ENCODE assay signal across 1 cellular context in the genomic region with DNA sequence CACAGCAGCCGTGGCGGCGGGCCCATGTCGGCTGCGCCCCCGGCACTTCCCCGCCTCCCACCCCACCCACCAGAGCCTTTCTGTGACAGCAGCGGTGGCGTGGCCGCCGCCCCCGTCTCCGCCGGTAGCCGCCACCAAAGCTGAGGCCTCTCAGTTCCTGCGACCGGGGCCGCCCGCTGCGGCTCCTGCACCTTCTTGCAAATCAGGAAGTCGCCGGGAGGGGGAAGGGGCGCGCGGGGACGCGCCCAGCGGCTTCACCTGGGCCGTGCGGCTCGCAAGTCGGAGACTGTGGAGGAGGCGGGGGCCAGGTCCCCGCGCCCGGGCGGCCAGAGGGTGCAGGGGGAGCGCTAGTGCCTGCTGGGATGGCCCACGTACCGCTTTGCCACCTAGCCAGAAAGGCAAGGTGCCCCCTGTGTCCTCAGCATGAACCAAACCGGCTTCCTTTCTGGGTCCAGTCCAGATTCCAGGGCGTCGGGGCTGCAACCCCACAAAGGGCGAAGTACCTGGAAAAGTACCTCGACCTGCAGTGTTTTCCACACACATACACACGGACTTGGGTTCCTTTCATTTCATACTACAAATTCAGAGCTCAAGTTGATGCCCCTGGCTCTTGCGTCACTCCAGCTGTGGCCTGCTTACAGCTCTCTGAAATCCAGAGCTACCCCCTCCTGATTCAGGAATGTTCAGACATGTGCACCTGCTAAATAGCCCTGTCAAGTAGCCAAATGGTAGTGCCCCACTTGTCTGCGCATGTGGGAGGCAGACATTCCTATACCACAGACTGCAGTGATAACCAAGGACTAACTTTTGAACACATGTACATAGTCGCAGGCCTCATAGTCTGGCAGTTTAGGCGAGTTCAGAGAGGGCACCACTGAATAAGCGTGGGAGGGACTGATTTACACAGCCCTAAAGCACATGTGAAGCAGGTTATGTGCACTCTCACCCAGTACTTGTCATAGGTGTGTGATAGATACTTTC.
TF ChIP-seq lines count a peak whose summit lies in the region.

A gene with protein sequence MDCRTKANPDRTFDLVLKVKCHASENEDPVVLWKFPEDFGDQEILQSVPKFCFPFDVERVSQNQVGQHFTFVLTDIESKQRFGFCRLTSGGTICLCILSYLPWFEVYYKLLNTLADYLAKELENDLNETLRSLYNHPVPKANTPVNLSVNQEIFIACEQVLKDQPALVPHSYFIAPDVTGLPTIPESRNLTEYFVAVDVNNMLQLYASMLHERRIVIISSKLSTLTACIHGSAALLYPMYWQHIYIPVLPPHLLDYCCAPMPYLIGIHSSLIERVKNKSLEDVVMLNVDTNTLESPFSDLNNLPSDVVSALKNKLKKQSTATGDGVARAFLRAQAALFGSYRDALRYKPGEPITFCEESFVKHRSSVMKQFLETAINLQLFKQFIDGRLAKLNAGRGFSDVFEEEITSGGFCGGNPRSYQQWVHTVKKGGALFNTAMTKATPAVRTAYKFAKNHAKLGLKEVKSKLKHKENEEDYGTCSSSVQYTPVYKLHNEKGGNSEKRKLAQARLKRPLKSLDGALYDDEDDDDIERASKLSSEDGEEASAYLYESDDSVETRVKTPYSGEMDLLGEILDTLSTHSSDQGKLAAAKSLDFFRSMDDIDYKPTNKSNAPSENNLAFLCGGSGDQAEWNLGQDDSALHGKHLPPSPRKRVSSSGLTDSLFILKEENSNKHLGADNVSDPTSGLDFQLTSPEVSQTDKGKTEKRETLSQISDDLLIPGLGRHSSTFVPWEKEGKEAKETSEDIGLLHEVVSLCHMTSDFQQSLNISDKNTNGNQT (minus strand): TSS at position 199 of the 981 bp plus-strand sequence. CDS start 325 bp downstream, outside the sequence.

TF ChIP-seq in K562, 482 proteins besides CTCF, POLR2A, EP300 and RAD21 (continued from another document and continues in another):
- TF ChIP-seq, protein P1, sequence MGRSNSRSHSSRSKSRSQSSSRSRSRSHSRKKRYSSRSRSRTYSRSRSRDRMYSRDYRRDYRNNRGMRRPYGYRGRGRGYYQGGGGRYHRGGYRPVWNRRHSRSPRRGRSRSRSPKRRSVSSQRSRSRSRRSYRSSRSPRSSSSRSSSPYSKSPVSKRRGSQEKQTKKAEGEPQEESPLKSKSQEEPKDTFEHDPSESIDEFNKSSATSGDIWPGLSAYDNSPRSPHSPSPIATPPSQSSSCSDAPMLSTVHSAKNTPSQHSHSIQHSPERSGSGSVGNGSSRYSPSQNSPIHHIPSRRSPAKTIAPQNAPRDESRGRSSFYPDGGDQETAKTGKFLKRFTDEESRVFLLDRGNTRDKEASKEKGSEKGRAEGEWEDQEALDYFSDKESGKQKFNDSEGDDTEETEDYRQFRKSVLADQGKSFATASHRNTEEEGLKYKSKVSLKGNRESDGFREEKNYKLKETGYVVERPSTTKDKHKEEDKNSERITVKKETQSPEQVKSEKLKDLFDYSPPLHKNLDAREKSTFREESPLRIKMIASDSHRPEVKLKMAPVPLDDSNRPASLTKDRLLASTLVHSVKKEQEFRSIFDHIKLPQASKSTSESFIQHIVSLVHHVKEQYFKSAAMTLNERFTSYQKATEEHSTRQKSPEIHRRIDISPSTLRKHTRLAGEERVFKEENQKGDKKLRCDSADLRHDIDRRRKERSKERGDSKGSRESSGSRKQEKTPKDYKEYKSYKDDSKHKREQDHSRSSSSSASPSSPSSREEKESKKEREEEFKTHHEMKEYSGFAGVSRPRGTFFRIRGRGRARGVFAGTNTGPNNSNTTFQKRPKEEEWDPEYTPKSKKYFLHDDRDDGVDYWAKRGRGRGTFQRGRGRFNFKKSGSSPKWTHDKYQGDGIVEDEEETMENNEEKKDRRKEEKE (IDR thresholded peaks at IDR 0.05; ENCODE audit: borderline replicate concordance in 1 of 2, control insufficient read depth in 1 of 2, low read depth in 2 of 2, low read length in 1 of 2), result no peak
- TF ChIP-seq JUNB (CRISPR knock-in tag; conservative IDR thresholded peaks at IDR 0.05), result no peak
- no peak for TF ChIP-seq MCM7 (IDR thresholded peaks at IDR 0.05)
- TF ChIP-seq ZNF445 (CRISPR knock-in tag; IDR thresholded peaks at IDR 0.05; ENCODE audit: low read depth), result no peak
- TF ChIP-seq ZNF586 (CRISPR knock-in tag; conservative IDR thresholded peaks at IDR 0.05), result no peak
- TF ChIP-seq PPARD (CRISPR knock-in tag; IDR thresholded peaks at IDR 0.05), result no peak
- TF ChIP-seq, protein P2, sequence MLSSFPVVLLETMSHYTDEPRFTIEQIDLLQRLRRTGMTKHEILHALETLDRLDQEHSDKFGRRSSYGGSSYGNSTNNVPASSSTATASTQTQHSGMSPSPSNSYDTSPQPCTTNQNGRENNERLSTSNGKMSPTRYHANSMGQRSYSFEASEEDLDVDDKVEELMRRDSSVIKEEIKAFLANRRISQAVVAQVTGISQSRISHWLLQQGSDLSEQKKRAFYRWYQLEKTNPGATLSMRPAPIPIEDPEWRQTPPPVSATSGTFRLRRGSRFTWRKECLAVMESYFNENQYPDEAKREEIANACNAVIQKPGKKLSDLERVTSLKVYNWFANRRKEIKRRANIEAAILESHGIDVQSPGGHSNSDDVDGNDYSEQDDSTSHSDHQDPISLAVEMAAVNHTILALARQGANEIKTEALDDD (IDR thresholded peaks at IDR 0.05), result peak; percentile 91
- TF ChIP-seq, protein P3, sequence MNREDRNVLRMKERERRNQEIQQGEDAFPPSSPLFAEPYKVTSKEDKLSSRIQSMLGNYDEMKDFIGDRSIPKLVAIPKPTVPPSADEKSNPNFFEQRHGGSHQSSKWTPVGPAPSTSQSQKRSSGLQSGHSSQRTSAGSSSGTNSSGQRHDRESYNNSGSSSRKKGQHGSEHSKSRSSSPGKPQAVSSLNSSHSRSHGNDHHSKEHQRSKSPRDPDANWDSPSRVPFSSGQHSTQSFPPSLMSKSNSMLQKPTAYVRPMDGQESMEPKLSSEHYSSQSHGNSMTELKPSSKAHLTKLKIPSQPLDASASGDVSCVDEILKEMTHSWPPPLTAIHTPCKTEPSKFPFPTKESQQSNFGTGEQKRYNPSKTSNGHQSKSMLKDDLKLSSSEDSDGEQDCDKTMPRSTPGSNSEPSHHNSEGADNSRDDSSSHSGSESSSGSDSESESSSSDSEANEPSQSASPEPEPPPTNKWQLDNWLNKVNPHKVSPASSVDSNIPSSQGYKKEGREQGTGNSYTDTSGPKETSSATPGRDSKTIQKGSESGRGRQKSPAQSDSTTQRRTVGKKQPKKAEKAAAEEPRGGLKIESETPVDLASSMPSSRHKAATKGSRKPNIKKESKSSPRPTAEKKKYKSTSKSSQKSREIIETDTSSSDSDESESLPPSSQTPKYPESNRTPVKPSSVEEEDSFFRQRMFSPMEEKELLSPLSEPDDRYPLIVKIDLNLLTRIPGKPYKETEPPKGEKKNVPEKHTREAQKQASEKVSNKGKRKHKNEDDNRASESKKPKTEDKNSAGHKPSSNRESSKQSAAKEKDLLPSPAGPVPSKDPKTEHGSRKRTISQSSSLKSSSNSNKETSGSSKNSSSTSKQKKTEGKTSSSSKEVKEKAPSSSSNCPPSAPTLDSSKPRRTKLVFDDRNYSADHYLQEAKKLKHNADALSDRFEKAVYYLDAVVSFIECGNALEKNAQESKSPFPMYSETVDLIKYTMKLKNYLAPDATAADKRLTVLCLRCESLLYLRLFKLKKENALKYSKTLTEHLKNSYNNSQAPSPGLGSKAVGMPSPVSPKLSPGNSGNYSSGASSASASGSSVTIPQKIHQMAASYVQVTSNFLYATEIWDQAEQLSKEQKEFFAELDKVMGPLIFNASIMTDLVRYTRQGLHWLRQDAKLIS (CRISPR knock-in tag; IDR thresholded peaks at IDR 0.05), result peak; percentile 65; the same call in 1 of the 2 replicates
- TF ChIP-seq BRCA1 (IDR thresholded peaks at IDR 0.05), result no peak
- no peak for TF ChIP-seq BRCA1 (CRISPR knock-in tag; IDR thresholded peaks at IDR 0.05)
- TF ChIP-seq MAZ (CRISPR knock-in tag; conservative IDR thresholded peaks at IDR 0.05 in 1 of 2, IDR thresholded peaks at IDR 0.05 in 1 of 2), result peak; percentile 70 to 74; a peak in 3 of 4 replicates
- no peak for TF ChIP-seq RBM22 (IDR thresholded peaks at IDR 0.05; ENCODE audit: low read depth, low read length, poor library complexity, severe bottlenecking)
- TF ChIP-seq MYC (IDR thresholded peaks at IDR 0.05; ENCODE audit: low read depth, low read length), result peak; percentile 55
- TF ChIP-seq MYC (CRISPR knock-in tag; IDR thresholded peaks at IDR 0.05; ENCODE audit: borderline replicate concordance, low read depth), result no peak
- TF ChIP-seq ZBTB8A (IDR thresholded peaks at IDR 0.05; ENCODE audit: partially characterized antibody), result no peak
- TF ChIP-seq, protein P4, sequence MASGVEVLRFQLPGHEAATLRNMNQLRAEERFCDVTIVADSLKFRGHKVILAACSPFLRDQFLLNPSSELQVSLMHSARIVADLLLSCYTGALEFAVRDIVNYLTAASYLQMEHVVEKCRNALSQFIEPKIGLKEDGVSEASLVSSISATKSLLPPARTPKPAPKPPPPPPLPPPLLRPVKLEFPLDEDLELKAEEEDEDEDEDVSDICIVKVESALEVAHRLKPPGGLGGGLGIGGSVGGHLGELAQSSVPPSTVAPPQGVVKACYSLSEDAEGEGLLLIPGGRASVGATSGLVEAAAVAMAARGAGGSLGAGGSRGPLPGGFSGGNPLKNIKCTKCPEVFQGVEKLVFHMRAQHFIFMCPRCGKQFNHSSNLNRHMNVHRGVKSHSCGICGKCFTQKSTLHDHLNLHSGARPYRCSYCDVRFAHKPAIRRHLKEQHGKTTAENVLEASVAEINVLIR (CRISPR knock-in tag; IDR thresholded peaks at IDR 0.05), result no peak
- no peak for TF ChIP-seq TCF7L2 (IDR thresholded peaks at IDR 0.05; ENCODE audit: low read depth, low read length)
- TF ChIP-seq ZNF384 (IDR thresholded peaks at IDR 0.05; ENCODE audit: low read depth, low read length), result 0 out of 2 replicates have a peak, but pooled peaks have one; percentile 14
- TF ChIP-seq ESRRA (IDR thresholded peaks at IDR 0.05; ENCODE audit: borderline replicate concordance, low read depth), result no peak
- peak; percentile 69 for TF ChIP-seq BRD4 (IDR thresholded peaks at IDR 0.05)
- no peak for TF ChIP-seq HDAC8 (tag; IDR thresholded peaks at IDR 0.05)
- no peak for TF ChIP-seq GABPB2 (CRISPR knock-in tag; conservative IDR thresholded peaks at IDR 0.05)
- no peak for TF ChIP-seq TGIF2 (CRISPR knock-in tag; IDR thresholded peaks at IDR 0.05)
- TF ChIP-seq TARDBP (IDR thresholded peaks at IDR 0.05), result no peak; the same call in 1 of the 2 replicates
- no peak for TF ChIP-seq KAT2B (IDR thresholded peaks at IDR 0.05; ENCODE audit: low read depth, low read length)
- TF ChIP-seq, protein P5, sequence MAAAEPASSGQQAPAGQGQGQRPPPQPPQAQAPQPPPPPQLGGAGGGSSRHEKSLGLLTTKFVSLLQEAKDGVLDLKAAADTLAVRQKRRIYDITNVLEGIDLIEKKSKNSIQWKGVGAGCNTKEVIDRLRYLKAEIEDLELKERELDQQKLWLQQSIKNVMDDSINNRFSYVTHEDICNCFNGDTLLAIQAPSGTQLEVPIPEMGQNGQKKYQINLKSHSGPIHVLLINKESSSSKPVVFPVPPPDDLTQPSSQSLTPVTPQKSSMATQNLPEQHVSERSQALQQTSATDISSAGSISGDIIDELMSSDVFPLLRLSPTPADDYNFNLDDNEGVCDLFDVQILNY (CRISPR knock-in tag; IDR thresholded peaks at IDR 0.05), result no peak
- no peak for TF ChIP-seq RHOXF2B (CRISPR knock-in tag; conservative IDR thresholded peaks at IDR 0.05)
- TF ChIP-seq, protein P6, sequence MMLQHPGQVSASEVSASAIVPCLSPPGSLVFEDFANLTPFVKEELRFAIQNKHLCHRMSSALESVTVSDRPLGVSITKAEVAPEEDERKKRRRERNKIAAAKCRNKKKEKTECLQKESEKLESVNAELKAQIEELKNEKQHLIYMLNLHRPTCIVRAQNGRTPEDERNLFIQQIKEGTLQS (IDR thresholded peaks at IDR 0.05), result peak; percentile 85
- TF ChIP-seq, protein P6 (CRISPR knock-in tag; conservative IDR thresholded peaks at IDR 0.05), result no peak
- TF ChIP-seq HSF4 (CRISPR knock-in tag; IDR thresholded peaks at IDR 0.05; ENCODE audit: borderline replicate concordance), result no peak
- TF ChIP-seq, protein P7, sequence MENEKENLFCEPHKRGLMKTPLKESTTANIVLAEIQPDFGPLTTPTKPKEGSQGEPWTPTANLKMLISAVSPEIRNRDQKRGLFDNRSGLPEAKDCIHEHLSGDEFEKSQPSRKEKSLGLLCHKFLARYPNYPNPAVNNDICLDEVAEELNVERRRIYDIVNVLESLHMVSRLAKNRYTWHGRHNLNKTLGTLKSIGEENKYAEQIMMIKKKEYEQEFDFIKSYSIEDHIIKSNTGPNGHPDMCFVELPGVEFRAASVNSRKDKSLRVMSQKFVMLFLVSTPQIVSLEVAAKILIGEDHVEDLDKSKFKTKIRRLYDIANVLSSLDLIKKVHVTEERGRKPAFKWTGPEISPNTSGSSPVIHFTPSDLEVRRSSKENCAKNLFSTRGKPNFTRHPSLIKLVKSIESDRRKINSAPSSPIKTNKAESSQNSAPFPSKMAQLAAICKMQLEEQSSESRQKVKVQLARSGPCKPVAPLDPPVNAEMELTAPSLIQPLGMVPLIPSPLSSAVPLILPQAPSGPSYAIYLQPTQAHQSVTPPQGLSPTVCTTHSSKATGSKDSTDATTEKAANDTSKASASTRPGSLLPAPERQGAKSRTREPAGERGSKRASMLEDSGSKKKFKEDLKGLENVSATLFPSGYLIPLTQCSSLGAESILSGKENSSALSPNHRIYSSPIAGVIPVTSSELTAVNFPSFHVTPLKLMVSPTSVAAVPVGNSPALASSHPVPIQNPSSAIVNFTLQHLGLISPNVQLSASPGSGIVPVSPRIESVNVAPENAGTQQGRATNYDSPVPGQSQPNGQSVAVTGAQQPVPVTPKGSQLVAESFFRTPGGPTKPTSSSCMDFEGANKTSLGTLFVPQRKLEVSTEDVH (IDR thresholded peaks at IDR 0.05; ENCODE audit: low read depth, partially characterized antibody), result no peak
- TF ChIP-seq XRCC4 (IDR thresholded peaks at IDR 0.05; ENCODE audit: extremely low read depth, insufficient read depth, insufficient read length), result no peak
- TF ChIP-seq CBFA2T3 (IDR thresholded peaks at IDR 0.05), result peak; percentile 65
- TF ChIP-seq, protein P8, sequence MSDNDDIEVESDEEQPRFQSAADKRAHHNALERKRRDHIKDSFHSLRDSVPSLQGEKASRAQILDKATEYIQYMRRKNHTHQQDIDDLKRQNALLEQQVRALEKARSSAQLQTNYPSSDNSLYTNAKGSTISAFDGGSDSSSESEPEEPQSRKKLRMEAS (CRISPR knock-in tag; IDR thresholded peaks at IDR 0.05), result no peak
- TF ChIP-seq ZNF785 (CRISPR knock-in tag; IDR thresholded peaks at IDR 0.05), result no peak
- peak; percentile 85 to 87; a peak in 3 of 4 replicates for TF ChIP-seq KDM1A (IDR thresholded peaks at IDR 0.05)
- TF ChIP-seq, protein P9, sequence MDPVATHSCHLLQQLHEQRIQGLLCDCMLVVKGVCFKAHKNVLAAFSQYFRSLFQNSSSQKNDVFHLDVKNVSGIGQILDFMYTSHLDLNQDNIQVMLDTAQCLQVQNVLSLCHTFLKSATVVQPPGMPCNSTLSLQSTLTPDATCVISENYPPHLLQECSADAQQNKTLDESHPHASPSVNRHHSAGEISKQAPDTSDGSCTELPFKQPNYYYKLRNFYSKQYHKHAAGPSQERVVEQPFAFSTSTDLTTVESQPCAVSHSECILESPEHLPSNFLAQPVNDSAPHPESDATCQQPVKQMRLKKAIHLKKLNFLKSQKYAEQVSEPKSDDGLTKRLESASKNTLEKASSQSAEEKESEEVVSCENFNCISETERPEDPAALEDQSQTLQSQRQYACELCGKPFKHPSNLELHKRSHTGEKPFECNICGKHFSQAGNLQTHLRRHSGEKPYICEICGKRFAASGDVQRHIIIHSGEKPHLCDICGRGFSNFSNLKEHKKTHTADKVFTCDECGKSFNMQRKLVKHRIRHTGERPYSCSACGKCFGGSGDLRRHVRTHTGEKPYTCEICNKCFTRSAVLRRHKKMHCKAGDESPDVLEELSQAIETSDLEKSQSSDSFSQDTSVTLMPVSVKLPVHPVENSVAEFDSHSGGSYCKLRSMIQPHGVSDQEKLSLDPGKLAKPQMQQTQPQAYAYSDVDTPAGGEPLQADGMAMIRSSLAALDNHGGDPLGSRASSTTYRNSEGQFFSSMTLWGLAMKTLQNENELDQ (CRISPR knock-in tag; IDR thresholded peaks at IDR 0.05; ENCODE audit: borderline replicate concordance), result no peak
